In the genomic region with DNA sequence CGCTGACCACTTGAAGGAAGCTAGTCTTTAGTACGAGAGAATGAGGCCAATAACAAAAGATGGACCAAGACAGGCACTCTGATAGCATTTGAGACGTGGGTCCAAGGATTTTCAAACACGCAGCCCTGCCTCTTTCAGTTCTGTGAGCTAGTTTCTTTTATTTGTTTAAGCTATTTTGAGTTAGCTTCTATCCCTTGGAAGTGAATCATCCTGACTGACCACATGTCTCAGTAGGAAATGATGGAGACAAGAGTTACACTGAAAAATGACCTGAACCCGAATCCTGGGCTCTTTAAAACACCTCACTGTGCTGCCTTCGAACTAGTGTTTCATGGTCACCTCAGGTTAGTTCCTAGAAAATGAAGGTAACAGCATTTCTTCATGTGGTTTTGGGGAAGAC, we compare ENCODE assay signal across 17 cellular contexts. TPM values are rescaled to one million over a fixed set of nuclear protein-coding genes. Genes with fewer than 3 reads are reported as not detected.
DNase-seq lines count a peak whose midpoint lies in the region; ATAC-seq and TF ChIP-seq lines count a peak whose summit lies in the region.
"Had no signal": no experiment of that assay in that cellular context is flagged by ENCODE, and none has a peak within 500 bp of the region (broad histone marks: within the 10 kb centered on the region; RNA-seq: fewer than 3 reads in every experiment).

No MANE protein-coding gene starts in this region.

- H3K27me3 ChIP-seq in heart left ventricle, result no peaks in the 10 kb centered on the region
- no peaks in the 10 kb centered on the region for H3K27me3 ChIP-seq in upper lobe of left lung

- intact Hi-C loops in heart left ventricle (cut with DNase I) (loop anchor here in 3 of 10 donors (2.0 to 5.0 kb wide), 3 partner anchors 63 to 78 kb away; no protein-coding TSS in a partner anchor), cardiac septum (cut with DNase I) (loop anchor here (5.0 kb wide), 1 partner anchor 33 kb away; no protein-coding TSS in a partner anchor)

- peak overlapping the region in 11 of 12 donors; percentile 38 to 85 (median 66) for H3K27ac ChIP-seq in heart left ventricle
- H3K27ac ChIP-seq in upper lobe of left lung, result peak overlapping the region; percentile 20 to 71 (median 54)

- ATAC-seq in heart left ventricle (no peak), upper lobe of left lung (ENCODE audit: low FRiP score in 2 of 2) (no peak)

- 68 to 83% (median 75%) methylated on average over 6 of the region's 6 CpGs for WGBS in heart left ventricle, 4 donors
- WGBS in upper lobe of left lung, 2 donors, result 75 to 81% methylated on average over 6 of the region's 6 CpGs

- H3K4me1 ChIP-seq in heart left ventricle, result peaks cover 0 to 55% (median 17%) of the 10 kb centered on the region in 12 donors
- peaks cover 13 to 22% (median 15%) of the 10 kb centered on the region in 4 donors for H3K4me1 ChIP-seq in upper lobe of left lung

- no peak for TF ChIP-seq CTCF in heart left ventricle (IDR thresholded peaks at IDR 0.05)
- TF ChIP-seq CTCF in upper lobe of left lung (IDR thresholded peaks at IDR 0.05), result no peak

- DNase-seq in heart left ventricle, result no peak
- no peak for DNase-seq in cardiac septum (ENCODE audit: low spot score)
- peak; percentile 25 for DNase-seq in amniotic epithelial cell (ENCODE audit: low read depth)
- DNase-seq in glomerular visceral epithelial cell (ENCODE audit: extremely low spot score), result peak; percentile 40
- DNase-seq in upper lobe of left lung, result no peak
- DNase-seq in dedifferentiated amniotic fluid mesenchymal stem cell (ENCODE audit: extremely low spot score), result no peak
- no peak for DNase-seq in cerebellar cortex (ENCODE audit: low spot score)
- no peak for DNase-seq in NCI-H2029 (lab: John Stamatoyannopoulos, UW)
- DNase-seq: 8988T; activated naive CD4-positive, alpha-beta T cell treated with anti-CD3 and anti-CD28 coated beads for 36 hours; caudate nucleus; GF-D8; hippocampal formation; NCI-H2171; right cardiac atrium; stimulated activated CD4-positive, alpha-beta T cell treated with anti-CD3 and anti-CD28 coated beads, Interleukin-2, amount 100 ng/mL, for 48 hours had no signal

- no peak for TF ChIP-seq EP300 in upper lobe of left lung (IDR thresholded peaks at IDR 0.05)

- H3K36me3 ChIP-seq in heart left ventricle (no peaks in the 10 kb centered on the region), upper lobe of left lung (no peaks in the 10 kb centered on the region)

- no peak overlapping the region for H3K4me3 ChIP-seq in heart left ventricle
- no peak overlapping the region for H3K4me3 ChIP-seq in upper lobe of left lung

- H3K9me3 ChIP-seq in heart left ventricle (no peaks in the 10 kb centered on the region), upper lobe of left lung (no peaks in the 10 kb centered on the region)

- no peak for TF ChIP-seq POLR2A in heart left ventricle (IDR thresholded peaks at IDR 0.05)
- no peak for TF ChIP-seq POLR2A in upper lobe of left lung (IDR thresholded peaks at IDR 0.05)

RNA-seq across cellular contexts. Expression of a gene that starts 9.9 kb away (rescaled TPM):
- total RNA-seq in heart left ventricle, result 10 to 100 TPM; 11.9 to 36.5 (median 19.2) TPM
- polyA plus RNA-seq in heart left ventricle, result 10 to 100 TPM in 1 of 2 donors, 1 to 10 TPM in 1; 6.4 to 17.7 TPM
- 21.0 TPM for total RNA-seq in cardiac septum
- 10 to 100 TPM; 13.6 to 46.7 (median 26.5) TPM for total RNA-seq in upper lobe of left lung
- total RNA-seq: activated naive CD4-positive, alpha-beta T cell treated with anti-CD3 and anti-CD28 coated beads for 36 hours; OCI-LY7 had no signal

Comparison
In these comparisons a context has a peak if more than half of its experiments do, and no peak if none do; other contexts are left out.
1. DNase-seq: peak in amniotic epithelial cell (single experiment) and glomerular visceral epithelial cell (single experiment); none in heart left ventricle (0 of 5), cardiac septum (single experiment), upper lobe of left lung (0 of 2), dedifferentiated amniotic fluid mesenchymal stem cell (single experiment), cerebellar cortex (single experiment) and NCI-H2029 (single experiment).